Comparison of ENCODE assay signal across 23 cellular contexts in genomic region chr2:235544687-235544965, GRCh38.
"Had no signal": no experiment of that assay in that cellular context is flagged by ENCODE, and none has a peak within 500 bp of the region (broad histone marks: within the 10 kb centered on the region; RNA-seq: fewer than 3 reads in every experiment).

No MANE protein-coding gene starts in this region.

- H3K9me3 ChIP-seq: lower lobe of right lung, thoracic aorta had no signal

- ATAC-seq: activated CD8-positive, alpha-beta T cell treated with anti-CD3 and anti-CD28 coated beads, Interleukin-2, amount 10 ng/mL, durations not matched to agents 7 days and 5 days; activated naive CD4-positive, alpha-beta T cell treated with anti-CD3 and anti-CD28 coated beads, Interleukin-2, amount 50 U/mL, for 72 hours; foreskin keratinocyte; left lobe of liver; lower lobe of right lung; sciatic nerve; stimulated activated naive B cell treated with anti-CD40 and anti-IgM and Interleukin-4, amounts not matched to agents 10 μg/mL and 1 μg/mL and 100 μg/mL, for 72 hours had no signal

- H3K27me3 ChIP-seq: foreskin keratinocyte had no signal

- DNase-seq: activated CD4-positive, alpha-beta T cell treated with anti-CD3 and anti-CD28 coated beads for 1 hour; activated CD4-positive, alpha-beta T cell treated with anti-CD3 and anti-CD28 coated beads, Interleukin-2, amount 50 U/mL, for 1 hour; activated CD8-positive, alpha-beta T cell treated with anti-CD3 and anti-CD28 coated beads, Interleukin-2, amount 10 ng/mL, durations not matched to agents 7 days and 5 days; activated gamma-delta T cell; caudate nucleus; effector CD4-positive, alpha-beta T cell; lower lobe of right lung; mesendoderm; naive B cell; occipital lobe; small intestine; stimulated activated CD4-positive, alpha-beta T cell treated with anti-CD3 and anti-CD28 coated beads, Interleukin-15, amount 100 ng/mL, for 24 hours; stimulated activated CD8-positive, alpha-beta memory T cell treated with anti-CD3 and anti-CD28 coated beads, Interleukin-4, amount 100 ng/mL, for 48 hours; stimulated activated naive B cell treated with anti-CD40 and anti-IgM and Interleukin-4, amounts not matched to agents 10 μg/mL and 1 μg/mL and 100 μg/mL, for 72 hours; T-helper 2 cell; WERI-Rb-1 had no signal

- H3K4me3 ChIP-seq: lower lobe of right lung, thoracic aorta had no signal

- FAIRE-seq: endometrium, kidney, small intestine had no signal

- H3K27ac ChIP-seq: foreskin keratinocyte, lower lobe of right lung, thoracic aorta, WERI-Rb-1 had no signal

- H3K36me3 ChIP-seq: lower lobe of right lung, thoracic aorta, WERI-Rb-1 had no signal
